26 cellular contexts compared by ENCODE assay signal in the genomic region with DNA sequence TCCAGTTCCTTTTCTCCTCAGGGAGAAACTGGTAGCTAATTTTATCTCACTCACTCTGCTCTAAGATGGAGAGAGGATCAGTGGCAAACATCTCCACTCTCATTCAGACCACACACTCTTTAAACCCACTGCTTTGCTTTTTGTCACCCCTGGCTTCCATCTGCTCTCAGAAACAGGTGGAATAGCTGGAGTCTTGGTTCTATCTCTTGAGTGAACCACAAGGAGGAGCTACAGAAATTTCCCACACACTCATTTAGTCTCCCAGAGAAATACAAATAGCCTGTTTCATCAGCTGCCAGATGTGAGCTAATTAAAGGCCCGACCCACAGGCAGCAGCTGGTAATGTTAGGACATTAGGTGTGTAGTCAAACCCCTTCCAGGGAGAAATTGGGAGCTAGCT.
DNase-seq lines count a peak whose midpoint lies in the region; ATAC-seq and TF ChIP-seq lines count a peak whose summit lies in the region.
"Had no signal": no experiment of that assay in that cellular context is flagged by ENCODE, and none has a peak within 500 bp of the region (broad histone marks: within the 10 kb centered on the region; RNA-seq: fewer than 3 reads in every experiment).

No MANE protein-coding gene starts in this region.

- H3K79me2 ChIP-seq in GM23338 (replicated peaks; ENCODE audit: insufficient read depth): no peaks in the 10 kb centered on the region
- H3K79me2 ChIP-seq: parathyroid adenoma had no signal

- H3K9me2 ChIP-seq in GM23338 (ENCODE audit: insufficient read depth): no peaks in the 10 kb centered on the region

- H3K9me3 Mint-ChIP-seq in GM23338: no peaks in the 10 kb centered on the region
- H3K9me3 Mint-ChIP-seq: type B pancreatic cell had no signal

- no peak overlapping the region for H3K4me3 Mint-ChIP-seq in GM23338
- H3K4me3 Mint-ChIP-seq: activated naive CD8-positive, alpha-beta T cell treated with anti-CD3 and anti-CD28 coated beads, Interleukin-2, amount 50 U/mL, for 24 hours; activated T-cell treated with anti-CD3 and anti-CD28 coated beads, Interleukin-2, amount 50 U/mL, for 4 hours; stimulated activated effector memory CD8-positive, alpha-beta T cell treated with anti-CD3 and anti-CD28 coated beads, Interleukin-12 subunit alpha, Interleukin-12 subunit beta, amount 100 ng/mL, for 72 hours; type B pancreatic cell had no signal

- CTCF ChIA-PET in A673 (lab: Charles Lee) (no interaction called here), Panc1 (lab: Charles Lee) (no interaction called here)

- TF ChIP-seq EP300 in sigmoid colon (IDR thresholded peaks at IDR 0.05): no peak

- POLR2A ChIA-PET in A673 (lab: Charles Lee; ENCODE audit: low non-redundant PET) (no interaction called here), Panc1 (lab: Charles Lee) (no interaction called here)

- TF ChIP-seq CTCF in A673 (conservative IDR thresholded peaks at IDR 0.05; ENCODE audit: low read depth, low read length) (no peak), GM23338 (conservative IDR thresholded peaks at IDR 0.05; ENCODE audit: low read depth in 2 of 2) (peak; percentile 44 to 58), Panc1 (IDR thresholded peaks at IDR 0.05) (0 out of 2 replicates have a peak, but pooled peaks have one; percentile 5), sigmoid colon (IDR thresholded peaks at IDR 0.05) (no peak), adrenal gland (IDR thresholded peaks at IDR 0.05) (no peak)

- no peak overlapping the region for H3K4me3 ChIP-seq in A673 (ENCODE audit: low read depth, low read length, poor library complexity, severe bottlenecking)
- no peak overlapping the region for H3K4me3 ChIP-seq in GM23338
- no peak overlapping the region for H3K4me3 ChIP-seq in Panc1 (ENCODE audit: low read depth in 2 of 2, low read length in 2 of 2)
- no peak overlapping the region for H3K4me3 ChIP-seq in sigmoid colon
- no peak overlapping the region for H3K4me3 ChIP-seq in adrenal gland
- H3K4me3 ChIP-seq: BLaER1, right atrium auricular region had no signal

- ATAC-seq in GM23338 (peak; percentile 79), Panc1 (no peak)
- ATAC-seq: activated naive CD8-positive, alpha-beta T cell treated with anti-CD3 and anti-CD28 coated beads, Interleukin-2, amount 50 U/mL, for 24 hours; activated T-cell treated with anti-CD3 and anti-CD28 coated beads, Interleukin-2, amount 50 U/mL, for 4 hours; Right ventricle myocardium inferior; SK-N-SH treated with all-trans-retinoic acid at 6 μM for 48 hours; stimulated activated effector memory CD8-positive, alpha-beta T cell treated with anti-CD3 and anti-CD28 coated beads, Interleukin-12 subunit alpha, Interleukin-12 subunit beta, amount 100 ng/mL, for 72 hours had no signal

- no peaks in the 10 kb centered on the region for H3K36me3 Mint-ChIP-seq in GM23338 (ENCODE audit: low read depth)
- H3K36me3 Mint-ChIP-seq: stimulated activated effector memory CD8-positive, alpha-beta T cell treated with anti-CD3 and anti-CD28 coated beads, Interleukin-12 subunit alpha, Interleukin-12 subunit beta, amount 100 ng/mL, for 72 hours; type B pancreatic cell had no signal

- H3K27ac Mint-ChIP-seq in GM23338: peak overlapping the region; percentile 67; the same call in 1 of the 2 replicates
- H3K27ac Mint-ChIP-seq: activated naive CD8-positive, alpha-beta T cell treated with anti-CD3 and anti-CD28 coated beads, Interleukin-2, amount 50 U/mL, for 24 hours; stimulated activated effector memory CD8-positive, alpha-beta T cell treated with anti-CD3 and anti-CD28 coated beads, Interleukin-12 subunit alpha, Interleukin-12 subunit beta, amount 100 ng/mL, for 72 hours; type B pancreatic cell had no signal

- H3K27me3 Mint-ChIP-seq in GM23338 (ENCODE audit: insufficient read depth, low read depth, poor library complexity): peaks cover 2% of the 10 kb centered on the region
- H3K27me3 Mint-ChIP-seq: activated naive CD8-positive, alpha-beta T cell treated with anti-CD3 and anti-CD28 coated beads, Interleukin-2, amount 50 U/mL, for 24 hours; type B pancreatic cell had no signal

- no peaks in the 10 kb centered on the region for H3K4me1 ChIP-seq in A673 (ENCODE audit: insufficient read depth, low read length, poor library complexity, severe bottlenecking)
- no peaks in the 10 kb centered on the region; the same call in 1 of the 2 replicates for H3K4me1 ChIP-seq in GM23338 (ENCODE audit: insufficient read depth)
- H3K4me1 ChIP-seq in Panc1 (ENCODE audit: control insufficient read depth, insufficient read depth, low read length): no peaks in the 10 kb centered on the region
- H3K4me1 ChIP-seq in sigmoid colon: no peaks in the 10 kb centered on the region
- H3K4me1 ChIP-seq in adrenal gland (replicated peaks in 1 of 2): no peaks in the 10 kb centered on the region
- H3K4me1 ChIP-seq: BLaER1, parathyroid adenoma, right atrium auricular region had no signal

- in situ Hi-C loops in Panc1 (cut with HindIII; ENCODE audit: low pct_unique_long_range_greater_than_20kb, low sequenced_read_pairs): no loop called here

- no peaks in the 10 kb centered on the region for H3F3A ChIP-seq in GM23338 (replicated peaks; ENCODE audit: low read depth)

- DNase-seq in A673 (ENCODE audit: low spot score): peak; percentile 10
- peak; percentile 74 for DNase-seq in GM23338 (ENCODE audit: low spot score)
- DNase-seq in Panc1 (ENCODE audit: low read depth, low spot score): no peak
- peak; percentile 25 for DNase-seq in iPS DF 19.7 (ENCODE audit: low read depth, low spot score)
- DNase-seq in stimulated activated CD4-positive, alpha-beta T cell treated with anti-CD3 and anti-CD28 coated beads, Interleukin-4, amount 100 ng/mL, for 4 hours: no peak
- no peak for DNase-seq in hepatic stellate cell (ENCODE audit: low spot score)
- DNase-seq in sigmoid colon: no peak
- no peak for DNase-seq in adrenal gland
- DNase-seq: activated CD4-positive, alpha-beta T cell treated with anti-CD3 and anti-CD28 coated beads for 4 hours; activated gamma-delta T cell treated with Interleukin-2 at 50 U/mL for 16 hours; activated naive CD8-positive, alpha-beta T cell treated with anti-CD3 and anti-CD28 coated beads, Interleukin-2, amount 50 U/mL, for 24 hours; activated T-cell treated with anti-CD3 and anti-CD28 coated beads, Interleukin-2, amount 50 U/mL, for 4 hours; dermis blood vessel endothelial cell; DMS79 treated with DMSO at 0.1 percent for 48 hours; MV-4-11; NCI-H226; NCI-H69; stimulated activated CD4-positive, alpha-beta T cell treated with anti-CD3 and anti-CD28 coated beads, Interleukin-4, amount 100 ng/mL, for 1 hour; T-helper 2 cell had no signal

- H3K27me3 ChIP-seq in A673 (replicated peaks; ENCODE audit: insufficient read depth, low read depth, low read length, poor library complexity) (peaks cover 6% of the 10 kb centered on the region), GM23338 (ENCODE audit: insufficient read depth) (no peaks in the 10 kb centered on the region), Panc1 (ENCODE audit: control insufficient read depth, insufficient read depth, low read length) (no peaks in the 10 kb centered on the region), sigmoid colon (no peaks in the 10 kb centered on the region), adrenal gland (no peaks in the 10 kb centered on the region)
- H3K27me3 ChIP-seq: BLaER1, right atrium auricular region had no signal

- H3K27ac ChIP-seq in A673 (ENCODE audit: low read depth, low read length, poor library complexity, severe bottlenecking): no peak overlapping the region
- H3K27ac ChIP-seq in GM23338 (ENCODE audit: low read depth): no peak overlapping the region
- H3K27ac ChIP-seq in Panc1 (ENCODE audit: low read length): no peak overlapping the region
- H3K27ac ChIP-seq in sigmoid colon: no peak overlapping the region
- H3K27ac ChIP-seq in adrenal gland: no peak overlapping the region
- H3K27ac ChIP-seq: BLaER1, parathyroid adenoma, right atrium auricular region had no signal

- TF ChIP-seq POLR2A in sigmoid colon (IDR thresholded peaks at IDR 0.05): no peak
- no peak for TF ChIP-seq POLR2A in adrenal gland (IDR thresholded peaks at IDR 0.05)

- H3K36me3 ChIP-seq in A673 (ENCODE audit: insufficient read depth, low read length, poor library complexity, severe bottlenecking) (no peaks in the 10 kb centered on the region), GM23338 (ENCODE audit: insufficient read depth) (no peaks in the 10 kb centered on the region), Panc1 (ENCODE audit: control insufficient read depth, insufficient read depth, low read length) (no peaks in the 10 kb centered on the region), sigmoid colon (no peaks in the 10 kb centered on the region), adrenal gland (replicated peaks in 1 of 2) (no peaks in the 10 kb centered on the region)
- H3K36me3 ChIP-seq: BLaER1, right atrium auricular region had no signal

- peak overlapping the region; percentile 83; the same call in 1 of the 2 replicates for H2AFZ ChIP-seq in GM23338
- H2AFZ ChIP-seq: parathyroid adenoma had no signal

- H3K4me1 Mint-ChIP-seq in GM23338: peaks cover 11% of the 10 kb centered on the region; the same call in 2 of the 3 replicates
- H3K4me1 Mint-ChIP-seq: activated naive CD8-positive, alpha-beta T cell treated with anti-CD3 and anti-CD28 coated beads, Interleukin-2, amount 50 U/mL, for 24 hours; stimulated activated effector memory CD8-positive, alpha-beta T cell treated with anti-CD3 and anti-CD28 coated beads, Interleukin-12 subunit alpha, Interleukin-12 subunit beta, amount 100 ng/mL, for 72 hours had no signal

- no peaks in the 10 kb centered on the region for H3K9me3 ChIP-seq in A673 (ENCODE audit: low read depth, low read length, poor library complexity, severe bottlenecking)
- H3K9me3 ChIP-seq in Panc1 (ENCODE audit: control insufficient read depth, insufficient read depth, low read depth, low read length): no peaks in the 10 kb centered on the region
- H3K9me3 ChIP-seq in sigmoid colon: peaks cover 0 to 3% (median 1%) of the 10 kb centered on the region in 4 donors
- no peaks in the 10 kb centered on the region for H3K9me3 ChIP-seq in adrenal gland (replicated peaks in 1 of 3)
- H3K9me3 ChIP-seq: BLaER1 had no signal

- intact Hi-C loops in A673 (cut with micrococcal nuclease; ENCODE audit: unreplicated experiment) (no loop called here), Panc1 (cut with micrococcal nuclease; ENCODE audit: unreplicated experiment) (no loop called here), sigmoid colon (cut with DNase I) (no loop called here), adrenal gland (cut with DNase I) (no loop called here)

- no peak overlapping the region for H3K4me2 ChIP-seq in GM23338
- H3K4me2 ChIP-seq: BLaER1 had no signal

- H4K20me1 ChIP-seq in GM23338 (replicated peaks; ENCODE audit: insufficient read depth): no peaks in the 10 kb centered on the region
- H4K20me1 ChIP-seq: BLaER1 had no signal

- no TSS peak for BruUV-seq in A673 (replicated peaks; lab: Mats Ljungman, UMichigan)
- no TSS peak for BruUV-seq in Panc1 (replicated peaks; lab: Mats Ljungman, UMichigan)

- 46 to 62% methylated on average over 1 of the region's 1 CpG for WGBS in sigmoid colon, 2 donors
- 17 to 82% (median 56%) methylated on average over 1 of the region's 1 CpG for WGBS in adrenal gland, 4 donors

TF ChIP-seq in GM23338, 12 proteins besides CTCF, POLR2A, EP300 and RAD21 (continues in another document):
- TF ChIP-seq EZH2 (IDR thresholded peaks at IDR 0.05; ENCODE audit: low read depth, unreplicated experiment) (no peak), ZNF114 (CRISPR knock-in tag; IDR thresholded peaks at IDR 0.05) (no peak)

Comparison
In these comparisons a context has a peak if more than half of its experiments do, and no peak if none do; other contexts are left out.
1. DNase-seq: peak in A673 (single experiment), GM23338 (single experiment) and iPS DF 19.7 (single experiment); none in Panc1 (single experiment), stimulated activated CD4-positive, alpha-beta T cell treated with anti-CD3 and anti-CD28 coated beads, Interleukin-4, amount 100 ng/mL, for 4 hours (0 of 2), hepatic stellate cell (single experiment), sigmoid colon (single experiment) and adrenal gland (0 of 7).
2. CTCF ChIP-seq: peak in GM23338 (2 of 2) and Panc1 (single experiment); none in A673 (single experiment), sigmoid colon (0 of 4) and adrenal gland (0 of 6).